8 cellular contexts compared by ENCODE assay signal in the genomic region with DNA sequence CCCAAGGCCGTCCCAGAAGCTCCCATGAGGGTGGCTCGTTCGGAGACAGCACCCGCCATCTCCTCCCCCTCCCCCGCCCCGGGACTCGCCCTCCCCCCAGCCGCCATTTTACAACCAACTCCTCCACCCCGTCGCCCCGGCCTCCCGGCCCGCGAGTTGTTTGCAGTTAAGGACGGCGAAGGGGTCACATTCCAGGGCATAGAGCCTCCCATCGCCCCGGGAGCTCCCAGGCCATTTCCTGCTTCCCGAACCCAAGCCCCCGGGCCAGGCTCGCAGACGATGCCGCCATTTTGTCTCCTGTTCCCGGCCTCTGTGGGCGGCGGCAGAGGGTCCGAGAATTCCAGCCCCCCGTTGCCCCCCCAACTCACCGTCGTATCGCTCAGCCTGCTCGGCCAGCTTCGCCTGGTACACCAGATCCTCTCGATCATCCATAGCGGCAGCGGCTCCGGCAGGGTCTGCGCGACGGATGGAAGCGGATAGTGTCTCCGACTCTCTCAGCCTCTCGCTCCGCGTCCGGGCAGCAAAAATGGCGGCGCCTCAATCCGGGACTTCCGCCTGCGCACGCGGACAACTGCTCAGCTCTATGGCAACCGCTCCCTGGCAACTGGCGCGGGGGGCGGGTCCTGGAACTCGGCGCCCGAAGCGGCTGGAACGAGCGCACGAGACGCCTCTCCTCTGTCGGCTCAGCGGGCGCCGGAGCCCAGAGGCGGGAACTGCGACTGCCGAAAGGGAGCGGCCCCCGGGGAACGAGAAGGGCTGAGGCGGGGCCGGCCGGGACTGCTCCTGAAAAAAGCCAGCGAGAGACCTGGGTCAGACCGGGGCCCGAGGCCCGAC. TPM values are rescaled to one million over a fixed set of nuclear protein-coding genes. Genes with fewer than 3 reads are reported as not detected.
DNase-seq lines count a peak whose midpoint lies in the region; ATAC-seq and TF ChIP-seq lines count a peak whose summit lies in the region.

Gene YWHAE (minus strand): TSS at position 544 of the 834 bp plus-strand sequence. CDS start 112 bp downstream, at position 432.

- POLR2A ChIA-PET in CD8-positive, alpha-beta memory T cell (lab: Charles Lee), result interaction anchor here (0.5 to 2.1 kb wide), 8 partner anchors 23 to 250 kb away, joined by 3 to 16 read pairs (median 4); partner anchors contain the start of genes CRK, INPP5K and RILP

- peaks cover 0 to 28% (median 2%) of the 10 kb centered on the region in 3 donors for H3K36me3 Mint-ChIP-seq in CD8-positive, alpha-beta memory T cell
- H3K36me3 Mint-ChIP-seq in effector memory CD8-positive, alpha-beta T cell (ENCODE audit: insufficient read depth), result peaks cover 34% of the 10 kb centered on the region
- H3K36me3 Mint-ChIP-seq in memory B cell, result peaks cover 3% of the 10 kb centered on the region

- TF ChIP-seq CTCF in GM20000 (IDR thresholded peaks at IDR 0.05; ENCODE audit: extremely low read depth, missing control alignments), result no peak

- CTCF ChIA-PET in CD8-positive, alpha-beta memory T cell (lab: Charles Lee), result interaction anchor here (0.8 to 2.2 kb wide), 6 partner anchors 8 to 117 kb away, joined by 3 to 7 read pairs (median 3); partner anchors contain the start of gene INPP5K

- H3K4me3 Mint-ChIP-seq in CD8-positive, alpha-beta memory T cell, result peak within 1 kb of the TSS; percentile 97 to 100 (median 99)
- peak within 1 kb of the TSS; percentile 100 for H3K4me3 Mint-ChIP-seq in effector memory CD8-positive, alpha-beta T cell
- H3K4me3 Mint-ChIP-seq in memory B cell, result peak within 1 kb of the TSS; percentile 95

- H3K27me3 Mint-ChIP-seq in CD8-positive, alpha-beta memory T cell, result peaks cover 0 to 5% of the 10 kb centered on the region in 2 donors
- H3K27me3 Mint-ChIP-seq in effector memory CD8-positive, alpha-beta T cell, result no peaks in the 10 kb centered on the region
- H3K27me3 Mint-ChIP-seq in memory B cell, result no peaks in the 10 kb centered on the region

- no peaks in the 10 kb centered on the region for H3K36me3 ChIP-seq in CD8-positive, alpha-beta memory T cell (ENCODE audit: insufficient read depth, low read length)

- H3K4me1 ChIP-seq in CD8-positive, alpha-beta memory T cell (ENCODE audit: insufficient read depth, low read length), result peaks cover 36% of the 10 kb centered on the region

- peaks cover 0 to 3% (median 0%) of the 10 kb centered on the region in 5 donors for H3K9me3 Mint-ChIP-seq in CD8-positive, alpha-beta memory T cell
- H3K9me3 Mint-ChIP-seq in effector memory CD8-positive, alpha-beta T cell, result no peaks in the 10 kb centered on the region
- H3K9me3 Mint-ChIP-seq in memory B cell, result no peaks in the 10 kb centered on the region

- peak within 1 kb of the TSS; percentile 98 for H3K4me3 ChIP-seq in CD8-positive, alpha-beta memory T cell (ENCODE audit: low read length)

- no peaks in the 10 kb centered on the region for H3K27me3 ChIP-seq in CD8-positive, alpha-beta memory T cell (ENCODE audit: insufficient read depth, low read length, poor library complexity, severe bottlenecking)

- peak; percentile 92 to 96 (median 94) for DNase-seq in CD8-positive, alpha-beta memory T cell
- DNase-seq in GM20000 (ENCODE audit: low spot score), result peak; percentile 96
- peak; percentile 91 for DNase-seq in HT-29 (ENCODE audit: low spot score)
- peak; percentile 94 to 97 for DNase-seq in NOMO-1 (lab: John Stamatoyannopoulos, UW; ENCODE audit: unreplicated experiment in 2 of 2)
- peak; percentile 93 to 96 for DNase-seq in activated CD8-positive, alpha-beta memory T cell treated with anti-CD3 and anti-CD28 coated beads for 4 hours (ENCODE audit: low read depth in 2 of 2)
- peak; percentile 92 to 93 (median 92) for DNase-seq in effector memory CD8-positive, alpha-beta T cell
- peak; percentile 91 to 94 for DNase-seq in memory B cell (ENCODE audit: low spot score in 2 of 2)
- DNase-seq in stimulated activated CD8-positive, alpha-beta memory T cell treated with anti-CD3 and anti-CD28 coated beads, Interleukin-12 subunit alpha, Interleukin-12 subunit beta, amount 100 ng/mL, for 24 hours (ENCODE audit: extremely low read depth), result peak; percentile 93

- peak within 1 kb of the TSS; percentile 63 for H3K27ac ChIP-seq in CD8-positive, alpha-beta memory T cell (ENCODE audit: low read depth, low read length)

- peak within 1 kb of the TSS; percentile 98 to 99 (median 98) for H3K27ac Mint-ChIP-seq in CD8-positive, alpha-beta memory T cell
- H3K27ac Mint-ChIP-seq in effector memory CD8-positive, alpha-beta T cell, result peak within 1 kb of the TSS; percentile 98 to 99
- H3K27ac Mint-ChIP-seq in memory B cell, result peak within 1 kb of the TSS; percentile 98

- peak; percentile 89 for ATAC-seq in effector memory CD8-positive, alpha-beta T cell (replicated peaks)
- peak; percentile 88 for ATAC-seq in memory B cell (ENCODE audit: low read depth)

- H3K9me3 ChIP-seq in CD8-positive, alpha-beta memory T cell (ENCODE audit: low read length), result no peaks in the 10 kb centered on the region

- H3K4me1 Mint-ChIP-seq in CD8-positive, alpha-beta memory T cell, result peaks cover 31 to 44% (median 39%) of the 10 kb centered on the region in 3 donors
- H3K4me1 Mint-ChIP-seq in effector memory CD8-positive, alpha-beta T cell (ENCODE audit: low read depth in 2 of 2), result peaks cover 25 to 33% of the 10 kb centered on the region in 2 donors
- H3K4me1 Mint-ChIP-seq in memory B cell, result peaks cover 19% of the 10 kb centered on the region

RNA-seq across cellular contexts. Expression of gene YWHAE, which starts in this region (rescaled TPM):
- 100 to 1,000 TPM; 579 to 596 TPM for total RNA-seq in CD8-positive, alpha-beta memory T cell
- 44.0 TPM for polyA plus RNA-seq in CD8-positive, alpha-beta memory T cell
- total RNA-seq in HT-29 (2014; rRNA removed; shearing (Covaris generic)), result 166 and 190 TPM in 2 replicates

Comparison
In these comparisons a context has a peak if more than half of its experiments do, and no peak if none do; other contexts are left out.
1. Peak in every context shown above with its lines: DNase-seq, ATAC-seq, H3K4me3 ChIP-seq and H3K27ac ChIP-seq.